In the genomic region with DNA sequence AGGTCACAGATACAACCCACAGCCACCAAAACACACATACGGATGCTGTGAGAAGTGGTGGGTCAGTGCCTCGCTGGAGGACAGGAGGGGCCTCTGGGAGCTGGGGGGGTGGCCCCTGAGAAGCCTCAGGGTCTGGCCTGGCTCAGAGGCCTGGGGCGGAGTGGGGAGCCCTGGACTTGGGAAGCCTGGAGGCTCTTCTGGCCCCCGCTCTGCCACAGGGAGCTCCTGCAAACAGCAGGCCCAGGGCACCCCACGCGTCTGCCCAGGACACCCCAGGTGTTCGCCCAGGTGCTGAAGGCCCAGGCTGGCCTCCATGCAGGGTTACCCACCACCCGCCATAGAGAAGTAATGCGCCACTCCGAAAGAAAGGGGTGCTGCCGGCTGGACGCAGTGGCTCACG, we compare ENCODE assay signal across 13 cellular contexts. TPM values are rescaled to one million over a fixed set of nuclear protein-coding genes. Genes with fewer than 3 reads are reported as not detected.
A peak's percentile ranks its signal among the peaks of the same experiment; 100 is the strongest.
DNase-seq lines count a peak whose midpoint lies in the region; ATAC-seq and TF ChIP-seq lines count a peak whose summit lies in the region.
"Had no signal": no experiment of that assay in that cellular context is flagged by ENCODE, and none has a peak within 500 bp of the region (broad histone marks: within the 10 kb centered on the region; RNA-seq: fewer than 3 reads in every experiment).

No MANE protein-coding gene starts in this region.

- POLR2A ChIA-PET in activated CD8-positive, alpha-beta T cell treated with anti-CD3 and anti-CD28 coated beads for 36 hours (lab: Charles Lee), result no interaction called here

- CTCF ChIA-PET in activated CD8-positive, alpha-beta T cell treated with anti-CD3 and anti-CD28 coated beads for 36 hours (lab: Charles Lee), result interaction anchor here (1.2 to 1.3 kb wide), 2 partner anchors 13 to 103 kb away, joined by 5 to 6 read pairs; partner anchors contain the start of gene STK25

- H3K9me3 Mint-ChIP-seq in activated CD4-positive, alpha-beta T cell treated with anti-CD3 and anti-CD28 coated beads, Interleukin-2, amount 10 ng/mL, durations not matched to agents 24 days and 14 days, result no peaks in the 10 kb centered on the region
- no peaks in the 10 kb centered on the region for H3K9me3 Mint-ChIP-seq in activated CD8-positive, alpha-beta T cell treated with anti-CD3 and anti-CD28 coated beads for 36 hours
- H3K9me3 Mint-ChIP-seq in stimulated activated effector memory CD8-positive, alpha-beta T cell treated with anti-CD3 and anti-CD28 coated beads, Interleukin-12 subunit alpha, Interleukin-12 subunit beta, amount 100 ng/mL, for 72 hours, result no peaks in the 10 kb centered on the region

- H3K27ac ChIP-seq in left lung, result peak overlapping the region; percentile 39 to 71

- no peak for DNase-seq in activated CD4-positive, alpha-beta T cell treated with anti-CD3 and anti-CD28 coated beads, Interleukin-2, amount 10 ng/mL, durations not matched to agents 24 days and 14 days
- no peak for DNase-seq in activated CD4-positive, alpha-beta T cell treated with anti-CD3 and anti-CD28 coated beads for 4 hours
- DNase-seq in activated CD8-positive, alpha-beta T cell treated with anti-CD3 and anti-CD28 coated beads for 36 hours, result no peak
- peak in 1 of 2 donors; percentile 69 for DNase-seq in left lung
- DNase-seq in stimulated activated effector memory CD8-positive, alpha-beta T cell treated with anti-CD3 and anti-CD28 coated beads, Interleukin-12 subunit alpha, Interleukin-12 subunit beta, amount 100 ng/mL, for 72 hours (ENCODE audit: low spot score in 2 of 2), result no peak
- DNase-seq in kidney glomerular epithelial cell (lab: John Stamatoyannopoulos, UW), result no peak
- no peak for DNase-seq in dedifferentiated amniotic fluid mesenchymal stem cell (ENCODE audit: extremely low spot score)
- DNase-seq: activated CD4-positive, alpha-beta T cell treated with anti-CD3 and anti-CD28 coated beads, Interleukin-2, amount 50 U/mL, for 1 hour; DMS79 treated with DMSO at 0.1 percent for 48 hours; SHP77; thyroid gland had no signal

- intact Hi-C loops in activated CD4-positive, alpha-beta T cell treated with anti-CD3 and anti-CD28 coated beads, Interleukin-2, amount 10 ng/mL, durations not matched to agents 24 days and 14 days (cut with micrococcal nuclease), result loop anchor here (2.0 to 10.0 kb wide), 2 partner anchors 106 to 254 kb away; partner anchors contain the start of genes FARP2 and STK25
- intact Hi-C loops in activated CD8-positive, alpha-beta T cell treated with anti-CD3 and anti-CD28 coated beads for 36 hours (cut with micrococcal nuclease), result no loop called here
- intact Hi-C loops in left lung (cut with DNase I), result no loop called here

- peak overlapping the region; percentile 71 for H3K4me3 Mint-ChIP-seq in activated CD4-positive, alpha-beta T cell treated with anti-CD3 and anti-CD28 coated beads, Interleukin-2, amount 10 ng/mL, durations not matched to agents 24 days and 14 days
- H3K4me3 Mint-ChIP-seq in activated CD8-positive, alpha-beta T cell treated with anti-CD3 and anti-CD28 coated beads for 36 hours, result peak overlapping the region; percentile 50
- peak overlapping the region; percentile 65 for H3K4me3 Mint-ChIP-seq in stimulated activated effector memory CD8-positive, alpha-beta T cell treated with anti-CD3 and anti-CD28 coated beads, Interleukin-12 subunit alpha, Interleukin-12 subunit beta, amount 100 ng/mL, for 72 hours

- H3K36me3 Mint-ChIP-seq in activated CD4-positive, alpha-beta T cell treated with anti-CD3 and anti-CD28 coated beads, Interleukin-2, amount 10 ng/mL, durations not matched to agents 24 days and 14 days (ENCODE audit: low read depth), result peaks cover 21% of the 10 kb centered on the region
- peaks cover 11% of the 10 kb centered on the region for H3K36me3 Mint-ChIP-seq in activated CD8-positive, alpha-beta T cell treated with anti-CD3 and anti-CD28 coated beads for 36 hours (ENCODE audit: low read depth)
- H3K36me3 Mint-ChIP-seq in stimulated activated effector memory CD8-positive, alpha-beta T cell treated with anti-CD3 and anti-CD28 coated beads, Interleukin-12 subunit alpha, Interleukin-12 subunit beta, amount 100 ng/mL, for 72 hours, result peaks cover 20% of the 10 kb centered on the region

- TF ChIP-seq CTCF in activated CD8-positive, alpha-beta T cell treated with anti-CD3 and anti-CD28 coated beads for 36 hours (IDR thresholded peaks at IDR 0.05), result no peak
- no peak for TF ChIP-seq CTCF in left lung (IDR thresholded peaks at IDR 0.05)

- peak overlapping the region; percentile 67 for H3K27ac Mint-ChIP-seq in activated CD4-positive, alpha-beta T cell treated with anti-CD3 and anti-CD28 coated beads, Interleukin-2, amount 10 ng/mL, durations not matched to agents 24 days and 14 days
- no peak overlapping the region for H3K27ac Mint-ChIP-seq in activated CD8-positive, alpha-beta T cell treated with anti-CD3 and anti-CD28 coated beads for 36 hours
- H3K27ac Mint-ChIP-seq in stimulated activated effector memory CD8-positive, alpha-beta T cell treated with anti-CD3 and anti-CD28 coated beads, Interleukin-12 subunit alpha, Interleukin-12 subunit beta, amount 100 ng/mL, for 72 hours, result peak overlapping the region; percentile 93

- H3K4me1 ChIP-seq in left lung, result peaks cover 4 to 22% of the 10 kb centered on the region in 2 donors
- H3K4me1 ChIP-seq: pancreas had no signal

- H3K4me1 Mint-ChIP-seq in activated CD4-positive, alpha-beta T cell treated with anti-CD3 and anti-CD28 coated beads, Interleukin-2, amount 10 ng/mL, durations not matched to agents 24 days and 14 days, result peaks cover 18% of the 10 kb centered on the region
- H3K4me1 Mint-ChIP-seq in activated CD8-positive, alpha-beta T cell treated with anti-CD3 and anti-CD28 coated beads for 36 hours (ENCODE audit: low read depth), result peaks cover 25% of the 10 kb centered on the region
- H3K4me1 Mint-ChIP-seq in stimulated activated effector memory CD8-positive, alpha-beta T cell treated with anti-CD3 and anti-CD28 coated beads, Interleukin-12 subunit alpha, Interleukin-12 subunit beta, amount 100 ng/mL, for 72 hours, result peaks cover 31% of the 10 kb centered on the region

- H3K27me3 ChIP-seq in left lung, result peaks cover 0 to 5% of the 10 kb centered on the region in 2 donors
- H3K27me3 ChIP-seq: pancreas, thyroid gland had no signal

- H3K9me3 ChIP-seq in left lung, result no peaks in the 10 kb centered on the region
- H3K9me3 ChIP-seq: pancreas, thyroid gland had no signal

- H3K4me3 ChIP-seq in left lung, result no peak overlapping the region

- peaks cover 0 to 4% of the 10 kb centered on the region in 2 donors for H3K36me3 ChIP-seq in left lung

- no peak for ATAC-seq in activated CD8-positive, alpha-beta T cell treated with anti-CD3 and anti-CD28 coated beads for 36 hours
- no peak for ATAC-seq in left lung
- ATAC-seq in stimulated activated effector memory CD8-positive, alpha-beta T cell treated with anti-CD3 and anti-CD28 coated beads, Interleukin-12 subunit alpha, Interleukin-12 subunit beta, amount 100 ng/mL, for 72 hours, result no peak
- ATAC-seq in HG03378 (IDR thresholded peaks at IDR 0.05; ENCODE audit: unreplicated experiment), result no peak

- H3K27me3 Mint-ChIP-seq in activated CD4-positive, alpha-beta T cell treated with anti-CD3 and anti-CD28 coated beads, Interleukin-2, amount 10 ng/mL, durations not matched to agents 24 days and 14 days, result no peaks in the 10 kb centered on the region
- H3K27me3 Mint-ChIP-seq in activated CD8-positive, alpha-beta T cell treated with anti-CD3 and anti-CD28 coated beads for 36 hours, result no peaks in the 10 kb centered on the region

RNA-seq across cellular contexts. Expression of gene THAP4, which starts 25.9 kb away (rescaled TPM):
- 62.0 and 63.9 TPM in 2 replicates for total RNA-seq in activated CD4-positive, alpha-beta T cell treated with anti-CD3 and anti-CD28 coated beads, Interleukin-2, amount 10 ng/mL, durations not matched to agents 24 days and 14 days
- total RNA-seq in activated CD8-positive, alpha-beta T cell treated with anti-CD3 and anti-CD28 coated beads for 36 hours, result 10 to 100 TPM; 45.1 to 48.9 TPM
- total RNA-seq in left lung, result 10 to 100 TPM; 36.3 to 36.5 TPM

RNA-seq across cellular contexts. Expression of gene ATG4B, which starts 26.4 kb away (rescaled TPM):
- 109 and 115 TPM in 2 replicates for total RNA-seq in activated CD4-positive, alpha-beta T cell treated with anti-CD3 and anti-CD28 coated beads, Interleukin-2, amount 10 ng/mL, durations not matched to agents 24 days and 14 days
- total RNA-seq in activated CD8-positive, alpha-beta T cell treated with anti-CD3 and anti-CD28 coated beads for 36 hours, result 10 to 100 TPM; 90.7 to 94.6 TPM
- 10 to 100 TPM; 60.5 to 64.3 TPM for total RNA-seq in left lung

RNA-seq across cellular contexts. Expression of gene BOK, which starts 52.5 kb away (rescaled TPM):
- total RNA-seq in activated CD4-positive, alpha-beta T cell treated with anti-CD3 and anti-CD28 coated beads, Interleukin-2, amount 10 ng/mL, durations not matched to agents 24 days and 14 days, result 0.17 and 0.77 TPM in 2 replicates
- under 1 TPM; 0.16 to 0.22 TPM for total RNA-seq in activated CD8-positive, alpha-beta T cell treated with anti-CD3 and anti-CD28 coated beads for 36 hours
- total RNA-seq in left lung, result 10 to 100 TPM; 34.9 to 66.5 TPM

Comparison
In these comparisons a context has a peak if more than half of its experiments do, and no peak if none do; other contexts are left out.
1. RNA of gene BOK, which starts 52.5 kb away (total RNA-seq): 34.9 to 66.5 TPM in left lung; 0.17 to 0.77 TPM in activated CD4-positive, alpha-beta T cell treated with anti-CD3 and anti-CD28 coated beads, Interleukin-2, amount 10 ng/mL, durations not matched to agents 24 days and 14 days and 0.16 to 0.22 TPM in activated CD8-positive, alpha-beta T cell treated with anti-CD3 and anti-CD28 coated beads for 36 hours; every median in the first group is over 10 times any median in the second.
2. Peak in every context shown above with its lines, with median percentiles within 50 percentile points of each other: H3K4me3 Mint-ChIP-seq.